13 cellular contexts compared by ENCODE assay signal in the genomic region with DNA sequence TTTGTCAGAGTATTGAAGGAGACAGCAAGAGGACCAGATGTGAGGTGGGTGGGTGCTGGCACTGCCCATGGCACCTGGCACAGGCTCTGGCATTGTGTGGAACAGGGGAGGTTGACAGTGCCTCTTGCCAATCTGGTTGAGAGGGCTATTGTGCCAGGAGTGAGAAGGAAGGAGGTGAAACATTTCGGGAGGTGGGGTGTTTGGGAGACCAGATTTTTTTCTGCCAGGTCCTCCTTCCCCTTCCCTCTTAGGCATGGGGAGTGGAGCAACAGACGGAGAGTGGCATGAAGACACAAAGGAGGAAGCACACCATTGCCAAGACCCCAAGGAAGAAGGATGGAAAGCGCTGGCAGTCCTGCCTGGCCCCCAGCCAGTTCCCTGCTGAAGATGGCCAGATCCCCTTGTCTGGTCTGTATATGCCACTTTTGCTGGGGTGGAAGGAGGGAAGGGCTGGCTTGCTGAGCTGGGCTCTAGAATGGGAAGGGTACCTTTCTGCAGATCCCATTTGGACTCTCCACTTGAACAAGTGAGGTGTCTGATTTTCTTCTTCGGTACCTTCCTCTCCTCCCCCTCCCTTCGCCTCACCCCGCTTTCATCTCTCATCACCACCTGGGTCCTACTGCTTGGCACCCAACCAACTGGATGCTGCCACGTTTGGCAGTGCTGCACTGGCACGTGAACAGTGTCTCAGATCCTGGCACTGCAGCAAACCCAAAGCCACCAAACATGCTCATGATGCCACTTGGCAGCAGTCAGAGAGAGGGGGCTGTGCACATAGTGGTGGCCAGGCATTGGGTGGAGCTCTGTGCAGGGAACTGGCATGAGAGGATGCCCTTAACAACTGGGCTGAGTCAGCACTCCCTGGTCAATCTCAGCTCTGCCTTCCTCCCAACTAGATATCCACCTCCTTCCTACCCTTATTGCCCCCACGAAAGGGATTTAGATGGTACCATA.
DNase-seq lines count a peak whose midpoint lies in the region; ATAC-seq lines count a peak whose summit lies in the region.
"Had no signal": no experiment of that assay in that cellular context is flagged by ENCODE, and none has a peak within 500 bp of the region (broad histone marks: within the 10 kb centered on the region; RNA-seq: fewer than 3 reads in every experiment).

No MANE protein-coding gene starts in this region.

- DNase-seq in Ammon's horn (ENCODE audit: low spot score) (peak; percentile 78), NCI-H1092 treated with DMSO at 0.1 percent for 48 hours (lab: John Stamatoyannopoulos, UW) (peak; percentile 72), anterior cingulate cortex (lab: John Stamatoyannopoulos, UW) (peak in 53 of 58 donors; percentile 42 to 91 (median 72)), middle frontal gyrus (ENCODE audit: extremely low spot score, low spot score) (peak; percentile 72), glomerular visceral epithelial cell (ENCODE audit: extremely low spot score) (no peak), KG1 (lab: John Stamatoyannopoulos, UW) (no peak), SHP77 (lab: John Stamatoyannopoulos, UW) (no peak)
- DNase-seq: activated CD4-positive, alpha-beta T cell treated with anti-CD3 and anti-CD28 coated beads for 48 hours; amniotic stem cell; left lung; naive thymus-derived CD4-positive, alpha-beta T cell; stimulated activated CD4-positive, alpha-beta T cell treated with anti-CD3 and anti-CD28 coated beads, Interleukin-1b, Interleukin-23, amount 100 ng/mL, for 48 hours had no signal

- ATAC-seq in GM19324 (IDR thresholded peaks at IDR 0.05; ENCODE audit: low FRiP score, unreplicated experiment): no peak
- ATAC-seq: left lung; naive thymus-derived CD4-positive, alpha-beta T cell had no signal

Comparison
In these comparisons a context has a peak if more than half of its experiments do, and no peak if none do; other contexts are left out.
1. DNase-seq: peak in Ammon's horn (single experiment), NCI-H1092 treated with DMSO at 0.1 percent for 48 hours (single experiment), anterior cingulate cortex (53 of 58) and middle frontal gyrus (single experiment); none in glomerular visceral epithelial cell (single experiment), KG1 (single experiment) and SHP77 (0 of 2).